ENCODE assay signal across 9 cellular contexts in genomic region chr10:119315128-119316001, GRCh38.
DNase-seq lines count a peak whose midpoint lies in the region; ATAC-seq and TF ChIP-seq lines count a peak whose summit lies in the region.
"Had no signal": no experiment of that assay in that cellular context is flagged by ENCODE, and none has a peak within 500 bp of the region (broad histone marks: within the 10 kb centered on the region; RNA-seq: fewer than 3 reads in every experiment).

No MANE protein-coding gene starts in this region.

- H3K4me3 ChIP-seq in gastroesophageal sphincter: no peak overlapping the region

- peak overlapping the region in 3 of 4 donors; percentile 69 to 81 (median 79) for H3K27ac ChIP-seq in gastroesophageal sphincter
- H3K27ac ChIP-seq: C4-2B had no signal

- no peak for TF ChIP-seq POLR2A in gastroesophageal sphincter (IDR thresholded peaks at IDR 0.05)

- H3K9me3 ChIP-seq in gastroesophageal sphincter: no peaks in the 10 kb centered on the region

- TF ChIP-seq EP300 in gastroesophageal sphincter (IDR thresholded peaks at IDR 0.05): no peak

- no peaks in the 10 kb centered on the region for H3K27me3 ChIP-seq in gastroesophageal sphincter

- TF ChIP-seq CTCF in gastroesophageal sphincter (IDR thresholded peaks at IDR 0.05): no peak

- DNase-seq in NCI-H2107 treated with DMSO at 0.1 percent for 48 hours (lab: John Stamatoyannopoulos, UW; ENCODE audit: unreplicated experiment) (peak; percentile 10), NCI-H2107 (lab: John Stamatoyannopoulos, UW) (no peak), NOMO-1 treated with dmso at 0.1 percent for 144 hours (lab: John Stamatoyannopoulos, UW; ENCODE audit: unreplicated experiment) (peak; percentile 15), activated T-helper 1 cell treated with Interleukin-2 at 50 U/mL for 16 hours (ENCODE audit: low read depth) (peak; percentile 53), NCI-H748 (lab: John Stamatoyannopoulos, UW; ENCODE audit: unreplicated experiment) (no peak)
- DNase-seq in stimulated activated CD4-positive, alpha-beta T cell treated with anti-CD3 and anti-CD28 coated beads, Interleukin-12 subunit alpha, Interleukin-12 subunit beta, amount 100 ng/mL, for 48 hours (ENCODE audit: low read depth in 2 of 3, low spot score in 1 of 3): peak; percentile 69 to 80 (median 73)

- WGBS in gastroesophageal sphincter (ENCODE audit: low coverage in 1 of 2), 2 donors: 55 to 66% methylated on average over 10 to 12 of the region's 16 CpGs

- H3K4me1 ChIP-seq in gastroesophageal sphincter: peaks cover 0 to 90% (median 53%) of the 10 kb centered on the region in 3 donors

- peak; percentile 63 for ATAC-seq in HG02938 (IDR thresholded peaks at IDR 0.05; ENCODE audit: unreplicated experiment)
- peak; percentile 76 for ATAC-seq in gastroesophageal sphincter

- H3K36me3 ChIP-seq in gastroesophageal sphincter: no peaks in the 10 kb centered on the region

Comparison
In these comparisons a context has a peak if more than half of its experiments do, and no peak if none do; other contexts are left out.
1. DNase-seq: peak in NCI-H2107 treated with DMSO at 0.1 percent for 48 hours (single experiment), NOMO-1 treated with dmso at 0.1 percent for 144 hours (single experiment), activated T-helper 1 cell treated with Interleukin-2 at 50 U/mL for 16 hours (single experiment) and stimulated activated CD4-positive, alpha-beta T cell treated with anti-CD3 and anti-CD28 coated beads, Interleukin-12 subunit alpha, Interleukin-12 subunit beta, amount 100 ng/mL, for 48 hours (3 of 3); none in NCI-H2107 (single experiment) and NCI-H748 (single experiment).